Comparison of ENCODE assay signal across 1 cellular context in the genomic region with DNA sequence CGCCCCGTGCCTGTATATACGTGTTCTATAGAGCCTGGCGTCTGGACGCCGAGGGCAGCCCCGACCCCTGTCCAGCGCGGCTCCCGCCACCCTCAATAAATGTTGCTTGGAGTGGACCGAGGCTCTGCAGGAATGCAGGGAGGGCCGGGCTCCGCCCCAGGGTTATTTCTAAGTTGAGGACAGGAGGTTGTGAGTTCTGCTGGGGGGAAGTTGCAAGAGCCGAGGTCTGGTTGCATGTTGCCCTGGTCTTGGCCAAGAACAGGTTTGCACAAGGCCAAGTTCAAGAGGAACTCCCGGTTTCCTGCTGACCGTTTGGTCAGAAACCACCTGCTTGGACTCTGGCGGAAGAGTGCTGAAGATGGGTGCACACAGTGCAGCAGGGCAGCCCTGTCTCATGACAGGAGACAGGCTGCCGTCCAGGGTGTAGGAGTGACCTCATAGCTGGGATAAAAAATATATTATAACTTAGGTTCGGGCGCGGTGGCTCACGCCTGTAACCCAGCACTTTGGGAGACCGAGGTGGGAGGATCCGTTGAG. TPM values are rescaled to one million over a fixed set of nuclear protein-coding genes. Genes with fewer than 3 reads are reported as not detected.
"Had no signal": no experiment of that assay in that cellular context is flagged by ENCODE, and none has a peak within 500 bp of the region (broad histone marks: within the 10 kb centered on the region; RNA-seq: fewer than 3 reads in every experiment).

No MANE protein-coding gene starts in this region.

RNA-seq across cellular contexts. Expression of a gene that starts 15.5 kb away (rescaled TPM):
- total RNA-seq: lung microvascular endothelial cell had no signal
